ENCODE assay signal across 16 cellular contexts in the genomic region with DNA sequence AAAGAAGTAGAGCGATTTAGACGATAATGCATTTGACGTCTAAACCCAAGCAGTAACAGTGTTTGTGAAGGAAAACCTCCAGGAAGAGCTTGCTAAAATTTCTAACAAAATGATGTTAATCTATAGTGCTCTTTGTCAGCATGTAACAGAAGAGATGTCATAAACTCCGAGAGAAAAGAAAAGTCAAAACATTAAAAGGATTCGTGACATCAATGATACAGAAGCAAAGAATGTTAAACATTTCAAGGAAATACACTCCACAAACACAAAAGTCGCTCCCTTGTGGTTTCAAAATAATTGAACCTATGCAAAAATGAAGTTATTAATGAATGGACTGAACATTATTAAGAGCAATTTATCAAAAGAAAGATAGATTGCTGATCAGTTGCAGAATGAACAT. TPM values are rescaled to one million over a fixed set of nuclear protein-coding genes. Genes with fewer than 3 reads are reported as not detected.
DNase-seq lines count a peak whose midpoint lies in the region; TF ChIP-seq lines count a peak whose summit lies in the region.
"Had no signal": no experiment of that assay in that cellular context is flagged by ENCODE, and none has a peak within 500 bp of the region (broad histone marks: within the 10 kb centered on the region; RNA-seq: fewer than 3 reads in every experiment).

No MANE protein-coding gene starts in this region.

- no peaks in the 10 kb centered on the region for H3K9me3 ChIP-seq in OCI-LY3 (ENCODE audit: insufficient read depth, low read length)

- H3K79me2 ChIP-seq in OCI-LY3 (ENCODE audit: low read length) = no peaks in the 10 kb centered on the region

- H3K4me3 Mint-ChIP-seq in osteocyte (ENCODE audit: unreplicated experiment) (peak overlapping the region; percentile 5), nephron progenitor cell (no peak overlapping the region)
- H3K4me3 Mint-ChIP-seq: CD4-positive, CD25-positive, alpha-beta regulatory T cell had no signal

- H3K27ac ChIP-seq in OCI-LY3 (ENCODE audit: low read length) = no peak overlapping the region

- H3K4me1 Mint-ChIP-seq in osteocyte (ENCODE audit: unreplicated experiment) (peaks cover 18% of the 10 kb centered on the region), nephron progenitor cell (peaks cover 15% of the 10 kb centered on the region)
- H3K4me1 Mint-ChIP-seq: CD4-positive, CD25-positive, alpha-beta regulatory T cell had no signal

- no peak overlapping the region for H3K4me2 ChIP-seq in OCI-LY3 (ENCODE audit: low read length)

- no peaks in the 10 kb centered on the region for H3K27me3 ChIP-seq in OCI-LY3 (ENCODE audit: low read depth, low read length)

- H3K4me3 ChIP-seq in OCI-LY3 (ENCODE audit: low read length) (no peak overlapping the region), choroid plexus epithelial cell (ENCODE audit: low read depth, low read length) (no peak overlapping the region)

- H3K9me3 Mint-ChIP-seq in osteocyte (ENCODE audit: unreplicated experiment) (peaks cover under 1% of the 10 kb centered on the region), nephron progenitor cell (no peaks in the 10 kb centered on the region)

- H3K27ac Mint-ChIP-seq in osteocyte (ENCODE audit: unreplicated experiment) (peak overlapping the region; percentile 29), nephron progenitor cell (no peak overlapping the region)
- H3K27ac Mint-ChIP-seq: CD4-positive, CD25-positive, alpha-beta regulatory T cell had no signal

- no peaks in the 10 kb centered on the region for H3K36me3 ChIP-seq in OCI-LY3 (replicated peaks; ENCODE audit: low read depth, low read length)

- H3K27me3 Mint-ChIP-seq in osteocyte (ENCODE audit: unreplicated experiment) = no peaks in the 10 kb centered on the region
- H3K27me3 Mint-ChIP-seq in nephron progenitor cell (ENCODE audit: low read depth, poor library complexity) = no peaks in the 10 kb centered on the region

- intact Hi-C loops in posterior cingulate gyrus (cut with DNase I) = no loop called here

- 0 out of 2 replicates have a peak overlapping the region, but pooled peaks have one; percentile 11 for H2AFZ ChIP-seq in OCI-LY3 (ENCODE audit: low read depth, low read length)

- H3K4me1 ChIP-seq in OCI-LY3 (ENCODE audit: low read length) = 0 out of 2 replicates have a peak, but pooled peaks cover 4% of the 10 kb centered on the region

- no peaks in the 10 kb centered on the region for H4K20me1 ChIP-seq in OCI-LY3 (ENCODE audit: insufficient read depth, low read length)

- DNase-seq in EL (peak; percentile 56), choroid plexus epithelial cell (ENCODE audit: low read depth) (peak; percentile 42), osteocyte (ENCODE audit: extremely low spot score, unreplicated experiment) (no peak), NCI-H1694 treated with DMSO at 0.1 percent for 48 hours (lab: John Stamatoyannopoulos, UW) (no peak), posterior cingulate gyrus (no peak), nephron progenitor cell (no peak)
- no peak for DNase-seq in effector CD4-positive, alpha-beta T cell
- DNase-seq: ACHN; CD4-positive, CD25-positive, alpha-beta regulatory T cell; DMS153; NCI-H1092; NCI-H1694; NCI-H748 treated with DMSO at 0.1 percent for 48 hours; Right ventricle myocardium superior had no signal

- H3K9ac ChIP-seq in OCI-LY3 (ENCODE audit: low read length) = no peak overlapping the region

- H3K36me3 Mint-ChIP-seq in osteocyte (ENCODE audit: unreplicated experiment) (no peaks in the 10 kb centered on the region), nephron progenitor cell (ENCODE audit: low read depth) (no peaks in the 10 kb centered on the region)
- H3K36me3 Mint-ChIP-seq: CD4-positive, CD25-positive, alpha-beta regulatory T cell had no signal

- TF ChIP-seq CTCF in OCI-LY3 (IDR thresholded peaks at IDR 0.05; ENCODE audit: low read depth, low read length) (no peak), choroid plexus epithelial cell (conservative IDR thresholded peaks at IDR 0.05; ENCODE audit: low read depth, low read length) (no peak), osteocyte (IDR thresholded peaks at IDR 0.05) (no peak), nephron progenitor cell (IDR thresholded peaks at IDR 0.05) (no peak)

RNA-seq across cellular contexts. Expression of a gene that starts 27.9 kb away (rescaled TPM):
- not detected in 2 replicates for total RNA-seq in osteocyte
- total RNA-seq: CD4-positive, CD25-positive, alpha-beta regulatory T cell; HT1080; Right ventricle myocardium superior had no signal

RNA-seq across cellular contexts. Expression of a gene that starts 31.6 kb away (rescaled TPM):
- total RNA-seq in osteocyte = not detected in 2 replicates
- total RNA-seq: HT1080 had no signal

Comparison
In these comparisons a context has a peak if more than half of its experiments do, and no peak if none do; other contexts are left out.
1. DNase-seq: peak in EL (single experiment) and choroid plexus epithelial cell (single experiment); none in osteocyte (single experiment), NCI-H1694 treated with DMSO at 0.1 percent for 48 hours (single experiment), effector CD4-positive, alpha-beta T cell (single experiment), posterior cingulate gyrus (0 of 10) and nephron progenitor cell (single experiment).